11 cellular contexts compared by ENCODE assay signal in genomic region chr12:49893753-49894752, GRCh38. TPM values are rescaled to one million over a fixed set of nuclear protein-coding genes. Genes with fewer than 3 reads are reported as not detected.
DNase-seq lines count a peak whose midpoint lies in the region; ATAC-seq and TF ChIP-seq lines count a peak whose summit lies in the region.
"Had no signal": no experiment of that assay in that cellular context is flagged by ENCODE, and none has a peak within 500 bp of the region (broad histone marks: within the 10 kb centered on the region; RNA-seq: fewer than 3 reads in every experiment).

No MANE protein-coding gene starts in this region.

- no peaks in the 10 kb centered on the region for H3K79me2 ChIP-seq in fibroblast of lung (ENCODE audit: control insufficient read depth, insufficient read depth, low read length)

- TF ChIP-seq CTCF in fibroblast of lung (conservative IDR thresholded peaks at IDR 0.05 in 1 of 2, IDR thresholded peaks at IDR 0.05 in 1 of 2; ENCODE audit: low read depth in 1 of 2, low read length in 2 of 2): no peak

- no peaks in the 10 kb centered on the region for H4K20me1 ChIP-seq in fibroblast of lung (ENCODE audit: control insufficient read depth, extremely low read depth, insufficient read depth, low read length)

- H2AFZ ChIP-seq in fibroblast of lung (ENCODE audit: low read length): no peak overlapping the region

- H3K36me3 ChIP-seq in fibroblast of lung (ENCODE audit: control insufficient read depth, insufficient read depth, low read length): no peaks in the 10 kb centered on the region
- H3K36me3 ChIP-seq: heart right ventricle had no signal

- H3K36me3 Mint-ChIP-seq in stimulated activated effector memory CD8-positive, alpha-beta T cell treated with anti-CD3 and anti-CD28 coated beads, Interleukin-12 subunit alpha, Interleukin-12 subunit beta, amount 100 ng/mL, for 72 hours: no peaks in the 10 kb centered on the region
- H3K36me3 Mint-ChIP-seq in T-helper 17 cell (ENCODE audit: low read depth): no peaks in the 10 kb centered on the region

- H3K4me1 Mint-ChIP-seq in stimulated activated effector memory CD8-positive, alpha-beta T cell treated with anti-CD3 and anti-CD28 coated beads, Interleukin-12 subunit alpha, Interleukin-12 subunit beta, amount 100 ng/mL, for 72 hours: peaks cover 19% of the 10 kb centered on the region
- H3K4me1 Mint-ChIP-seq in T-helper 17 cell: peaks cover 6% of the 10 kb centered on the region

- no peaks in the 10 kb centered on the region for H3K4me1 ChIP-seq in fibroblast of lung (ENCODE audit: control insufficient read depth, extremely low read depth, insufficient read depth, low read length)
- H3K4me1 ChIP-seq: heart right ventricle had no signal

- DNase-seq in NCI-H1417 (lab: John Stamatoyannopoulos, UW) (peak in 2 of 3 experiments; percentile 58 to 71), NCI-H1417 treated with DMSO at 0.1 percent for 48 hours (lab: John Stamatoyannopoulos, UW) (no peak), SK-MEL-5 (ENCODE audit: low read depth, low spot score) (peak; percentile 30), fibroblast of lung (ENCODE audit: low read depth in 2 of 2) (peak; percentile 11 to 62), inferior parietal cortex (ENCODE audit: extremely low spot score) (no peak), T-helper 17 cell (no peak)
- no peak for DNase-seq in stimulated activated effector memory CD8-positive, alpha-beta T cell treated with anti-CD3 and anti-CD28 coated beads, Interleukin-12 subunit alpha, Interleukin-12 subunit beta, amount 100 ng/mL, for 72 hours (ENCODE audit: low spot score in 2 of 2)
- DNase-seq: heart right ventricle had no signal

- no peak overlapping the region for H3K4me2 ChIP-seq in fibroblast of lung (ENCODE audit: extremely low read depth, insufficient read depth, low read length)

- H3K9me3 ChIP-seq in fibroblast of lung (ENCODE audit: control insufficient read depth, insufficient read depth, low read depth, low read length) (no peaks in the 10 kb centered on the region), T-helper 17 cell (ENCODE audit: control insufficient read depth, low read length, poor library complexity, severe bottlenecking) (no peaks in the 10 kb centered on the region)
- H3K9me3 ChIP-seq: heart right ventricle had no signal

- H3K27me3 Mint-ChIP-seq in T-helper 17 cell: peaks cover 43% of the 10 kb centered on the region

- H3K4me3 Mint-ChIP-seq in stimulated activated effector memory CD8-positive, alpha-beta T cell treated with anti-CD3 and anti-CD28 coated beads, Interleukin-12 subunit alpha, Interleukin-12 subunit beta, amount 100 ng/mL, for 72 hours: no peak overlapping the region
- no peak overlapping the region for H3K4me3 Mint-ChIP-seq in T-helper 17 cell

- in situ Hi-C loops in SK-MEL-5 (cut with HindIII; ENCODE audit: low pct_unique_long_range_greater_than_20kb, low sequenced_read_pairs): no loop called here

- peak; percentile 45 for ATAC-seq in stimulated activated effector memory CD8-positive, alpha-beta T cell treated with anti-CD3 and anti-CD28 coated beads, Interleukin-12 subunit alpha, Interleukin-12 subunit beta, amount 100 ng/mL, for 72 hours
- ATAC-seq in HG03135 (IDR thresholded peaks at IDR 0.05; ENCODE audit: unreplicated experiment) (no peak), T-helper 17 cell (no peak)
- ATAC-seq: GM12878, heart right ventricle had no signal

- H3K9me3 Mint-ChIP-seq in stimulated activated effector memory CD8-positive, alpha-beta T cell treated with anti-CD3 and anti-CD28 coated beads, Interleukin-12 subunit alpha, Interleukin-12 subunit beta, amount 100 ng/mL, for 72 hours: no peaks in the 10 kb centered on the region

- H3K27ac Mint-ChIP-seq in stimulated activated effector memory CD8-positive, alpha-beta T cell treated with anti-CD3 and anti-CD28 coated beads, Interleukin-12 subunit alpha, Interleukin-12 subunit beta, amount 100 ng/mL, for 72 hours: no peak overlapping the region
- no peak overlapping the region for H3K27ac Mint-ChIP-seq in T-helper 17 cell

- no peak overlapping the region for H3K27ac ChIP-seq in fibroblast of lung (ENCODE audit: insufficient read depth, low read length)
- H3K27ac ChIP-seq: heart right ventricle had no signal

- H3K4me3 ChIP-seq in fibroblast of lung (replicated peaks in 1 of 4; ENCODE audit: control extremely low read depth in 1 of 4, insufficient read depth in 1 of 4, low read depth in 3 of 4, low read length in 4 of 4): no peak overlapping the region
- H3K4me3 ChIP-seq: GM12878, heart right ventricle had no signal

- peaks cover 19% of the 10 kb centered on the region for H3K27me3 ChIP-seq in fibroblast of lung (ENCODE audit: control insufficient read depth, insufficient read depth, low read length)

- no peak overlapping the region for H3K9ac ChIP-seq in fibroblast of lung (ENCODE audit: insufficient read depth, low read length)

RNA-seq across cellular contexts. Expression of gene FAIM2, which starts 9.6 kb away (rescaled TPM):
- not detected in 2 replicates for total RNA-seq in SK-MEL-5 (2014; rRNA removed; shearing (Covaris generic))
- polyA plus RNA-seq in SK-MEL-5 (2015; cell fraction: cytosol; rRNA removed): not detected in 2 replicates
- not detected in 2 replicates for polyA plus RNA-seq in SK-MEL-5 (2015; cell fraction: nucleus; rRNA removed)
- total RNA-seq in fibroblast of lung (0.50 and 3.6 TPM in 2 replicates), T-helper 17 cell (under 1 TPM; 0.05 to 0.68 TPM)
- 1.00 and 7.3 TPM in 2 replicates for polyA plus RNA-seq in fibroblast of lung
- polyA plus RNA-seq in fibroblast of lung (2012): 1.2 and 7.3 TPM in 2 replicates
- polyA minus RNA-seq in fibroblast of lung (ENCODE audit: low replicate concordance): 0.67 and 28.2 TPM in 2 replicates
- total RNA-seq: GM12878 had no signal
- polyA plus RNA-seq: GM12878 had no signal

RNA-seq across cellular contexts. Expression of gene BCDIN3D, which starts 51.1 kb away (rescaled TPM):
- 6.3 and 7.2 TPM in 2 replicates for total RNA-seq in SK-MEL-5 (2014; rRNA removed; shearing (Covaris generic))
- 5.7 and 6.8 TPM in 2 replicates for polyA plus RNA-seq in SK-MEL-5 (2015; cell fraction: cytosol; rRNA removed)
- 5.7 and 6.7 TPM in 2 replicates for polyA plus RNA-seq in SK-MEL-5 (2015; cell fraction: nucleus; rRNA removed)
- 4.5 and 7.2 TPM in 2 replicates for total RNA-seq in fibroblast of lung
- polyA plus RNA-seq in fibroblast of lung: 2.5 and 3.2 TPM in 2 replicates
- 1.8 and 2.1 TPM in 2 replicates for polyA plus RNA-seq in fibroblast of lung (2012)
- polyA minus RNA-seq in fibroblast of lung (ENCODE audit: low replicate concordance): 0.47 and 1.4 TPM in 2 replicates
- total RNA-seq in T-helper 17 cell: 1 to 10 TPM; 3.6 to 4.9 TPM

RNA-seq across cellular contexts. Expression of gene AQP2, which starts 56.5 kb away (rescaled TPM):
- not detected in 2 replicates for total RNA-seq in SK-MEL-5 (2014; rRNA removed; shearing (Covaris generic))
- not detected in 2 replicates for polyA plus RNA-seq in SK-MEL-5 (2015; cell fraction: cytosol; rRNA removed)
- polyA plus RNA-seq in SK-MEL-5 (2015; cell fraction: nucleus; rRNA removed): not detected in 2 replicates
- total RNA-seq in fibroblast of lung (not detected in 2 replicates), T-helper 17 cell (not detected)
- not detected in 2 replicates for polyA plus RNA-seq in fibroblast of lung
- not detected in 2 replicates for polyA plus RNA-seq in fibroblast of lung (2012)
- not detected in 2 replicates for polyA minus RNA-seq in fibroblast of lung (ENCODE audit: low replicate concordance)
- total RNA-seq: GM12878, heart right ventricle, osteocyte had no signal
- polyA plus RNA-seq: GM12878 had no signal

Comparison
In these comparisons a context has a peak if more than half of its experiments do, and no peak if none do; other contexts are left out.
1. DNase-seq: peak in NCI-H1417 (2 of 3), SK-MEL-5 (single experiment) and fibroblast of lung (2 of 2); none in NCI-H1417 treated with DMSO at 0.1 percent for 48 hours (single experiment), stimulated activated effector memory CD8-positive, alpha-beta T cell treated with anti-CD3 and anti-CD28 coated beads, Interleukin-12 subunit alpha, Interleukin-12 subunit beta, amount 100 ng/mL, for 72 hours (0 of 2), inferior parietal cortex (single experiment) and T-helper 17 cell (0 of 3).